8 cellular contexts compared by ENCODE assay signal in the genomic region with DNA sequence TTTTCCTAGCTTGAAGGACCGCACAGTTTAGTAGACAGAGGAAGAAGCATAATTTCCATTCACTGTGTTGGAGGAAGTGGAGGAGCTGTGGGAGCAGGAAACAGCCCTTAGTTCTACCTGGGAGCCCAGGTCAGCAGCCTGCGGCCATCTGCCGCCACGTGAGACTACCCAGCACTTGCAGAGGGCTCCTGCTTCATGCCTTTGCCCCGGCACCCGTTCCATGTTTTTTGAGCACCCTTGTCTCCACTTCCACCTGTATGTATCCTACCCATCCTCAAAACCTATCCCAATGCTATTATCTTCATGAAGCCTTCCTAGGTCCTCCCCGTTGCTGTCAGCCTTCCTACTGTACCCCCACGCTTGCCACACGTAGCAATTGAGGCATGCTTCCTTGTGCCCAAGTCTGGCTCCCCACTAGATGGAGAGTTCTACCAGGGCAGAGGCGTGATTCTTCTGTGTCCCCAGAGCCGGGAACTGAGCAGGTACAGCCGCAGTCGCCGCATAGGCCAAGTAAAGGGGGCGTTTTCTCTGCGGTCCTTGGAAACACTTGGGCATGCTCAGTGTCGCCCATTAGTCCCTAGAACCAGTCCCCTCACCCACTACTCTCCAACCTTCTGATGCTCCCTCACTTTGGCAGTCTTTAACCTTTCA. TPM values are rescaled to one million over a fixed set of nuclear protein-coding genes. Genes with fewer than 3 reads are reported as not detected.
DNase-seq lines count a peak whose midpoint lies in the region; ATAC-seq, FAIRE-seq and TF ChIP-seq lines count a peak whose summit lies in the region.

No MANE protein-coding gene starts in this region.

- peak; percentile 42 for ATAC-seq in activated CD4-positive, alpha-beta T cell treated with anti-CD3 and anti-CD28 coated beads for 36 hours
- ATAC-seq in HG02763 (IDR thresholded peaks at IDR 0.05; ENCODE audit: unreplicated experiment) (peak; percentile 6), PC-3 (peak; percentile 1; the same call in 1 of the 2 replicates)

- H3K36me3 Mint-ChIP-seq in activated CD4-positive, alpha-beta T cell treated with anti-CD3 and anti-CD28 coated beads for 36 hours (ENCODE audit: low read depth) = peaks cover 8% of the 10 kb centered on the region

- no peaks in the 10 kb centered on the region for H3K9me1 ChIP-seq in endothelial cell of umbilical vein (replicated peaks; ENCODE audit: control insufficient read depth, extremely low read depth, insufficient read depth, low read length)

- H3F3A ChIP-seq in PC-3 (ENCODE audit: low read length, unreplicated experiment) = peaks cover 3% of the 10 kb centered on the region
- no peaks in the 10 kb centered on the region for H3F3A ChIP-seq in neural cell (ENCODE audit: insufficient read depth, low read length, poor library complexity, severe bottlenecking)

- no peak for TF ChIP-seq EP300 in neural cell (conservative IDR thresholded peaks at IDR 0.05; ENCODE audit: poor library complexity, severe bottlenecking)

- H3K9me2 ChIP-seq in PC-3 (replicated peaks; ENCODE audit: low read length) (no peaks in the 10 kb centered on the region), neural cell (ENCODE audit: insufficient read depth, low read length) (no peaks in the 10 kb centered on the region)

- H3K4me1 Mint-ChIP-seq in activated CD4-positive, alpha-beta T cell treated with anti-CD3 and anti-CD28 coated beads for 36 hours = peaks cover 24% of the 10 kb centered on the region

- FAIRE-seq in endothelial cell of umbilical vein (lab: Jason Lieb, UNC) = no peak

- TF ChIP-seq RAD21 in neural cell (conservative IDR thresholded peaks at IDR 0.05) = peak; percentile 11

- no peaks in the 10 kb centered on the region for H4K20me1 ChIP-seq in PC-3 (ENCODE audit: low read length)
- no peaks in the 10 kb centered on the region for H4K20me1 ChIP-seq in endothelial cell of umbilical vein (replicated peaks; ENCODE audit: control insufficient read depth, extremely low read depth, insufficient read depth, low read length)
- no peaks in the 10 kb centered on the region for H4K20me1 ChIP-seq in neural cell (ENCODE audit: insufficient read depth)

- H3K27ac ChIP-seq in PC-3 (ENCODE audit: low read length) (peak overlapping the region; percentile 98), endothelial cell of umbilical vein (ENCODE audit: insufficient read depth, low read depth, low read length) (peak overlapping the region; percentile 24), neural cell (ENCODE audit: low read length) (peak overlapping the region; percentile 84)

- peak overlapping the region; percentile 88 for H3K4me3 Mint-ChIP-seq in activated CD4-positive, alpha-beta T cell treated with anti-CD3 and anti-CD28 coated beads for 36 hours

- H3K9ac ChIP-seq in PC-3 (ENCODE audit: low read length) (peak overlapping the region; percentile 98), endothelial cell of umbilical vein (replicated peaks; ENCODE audit: extremely low read depth, insufficient read depth, low read length) (peak overlapping the region; percentile 35), neural cell (ENCODE audit: low read length) (peak overlapping the region; percentile 90)

- H3K79me2 ChIP-seq in PC-3 (ENCODE audit: low read length) (peaks cover 24% of the 10 kb centered on the region), endothelial cell of umbilical vein (ENCODE audit: control insufficient read depth, insufficient read depth, low read length) (no peaks in the 10 kb centered on the region), neural cell (replicated peaks; ENCODE audit: insufficient read depth, low read length) (no peaks in the 10 kb centered on the region)

- peak overlapping the region; percentile 96 for H3K27ac Mint-ChIP-seq in activated CD4-positive, alpha-beta T cell treated with anti-CD3 and anti-CD28 coated beads for 36 hours

- H3K36me3 ChIP-seq in PC-3 (ENCODE audit: low read depth, low read length) (no peaks in the 10 kb centered on the region), endothelial cell of umbilical vein (ENCODE audit: control insufficient read depth in 2 of 2, extremely low read depth in 1 of 2, insufficient read depth in 2 of 2, low read length in 2 of 2) (no peaks in the 10 kb centered on the region), neural cell (ENCODE audit: insufficient read depth, low read length) (no peaks in the 10 kb centered on the region)

- POLR2A ChIA-PET in activated CD4-positive, alpha-beta T cell treated with anti-CD3 and anti-CD28 coated beads for 36 hours (lab: Charles Lee) = no interaction called here
- POLR2A ChIA-PET in PC-3 (lab: Charles Lee; ENCODE audit: unreplicated experiment) = no interaction called here
- POLR2A ChIA-PET in endothelial cell of umbilical vein (lab: Charles Lee) = no interaction called here

- dilution Hi-C loops in endothelial cell of umbilical vein (cut with MboI; ENCODE audit: extremely low pct_ligation_motif_present, low sequenced_read_pairs) = no loop called here

- no peak for DNase-seq in activated CD4-positive, alpha-beta T cell treated with anti-CD3 and anti-CD28 coated beads for 36 hours
- DNase-seq in activated CD4-positive, alpha-beta T cell treated with anti-CD3 and anti-CD28 coated beads, Interleukin-2, amount 50 U/mL, for 48 hours = no peak
- DNase-seq in PC-3 (no peak), endothelial cell of umbilical vein (ENCODE audit: low read depth, low spot score) (no peak), DMS 273 (lab: John Stamatoyannopoulos, UW; ENCODE audit: unreplicated experiment) (no peak)
- DNase-seq in stimulated activated CD4-positive, alpha-beta T cell treated with anti-CD3 and anti-CD28 coated beads, Interleukin-2, amount 100 ng/mL, for 48 hours = no peak

- TF ChIP-seq CTCF in PC-3 (conservative IDR thresholded peaks at IDR 0.05; ENCODE audit: low read depth, low read length) (no peak), endothelial cell of umbilical vein (IDR thresholded peaks at IDR 0.05; ENCODE audit: extremely low read depth in 1 of 2, insufficient read depth in 1 of 2, low read depth in 1 of 2, low read length in 2 of 2) (no peak), neural cell (IDR thresholded peaks at IDR 0.05; ENCODE audit: poor library complexity, severe bottlenecking) (no peak)

- intact Hi-C loops in activated CD4-positive, alpha-beta T cell treated with anti-CD3 and anti-CD28 coated beads for 36 hours (cut with DNase I, micrococcal nuclease) = no loop called here
- intact Hi-C loops in PC-3 (cut with micrococcal nuclease) (no loop called here), endothelial cell of umbilical vein (cut with micrococcal nuclease) (no loop called here)

- H2AFZ ChIP-seq in PC-3 (ENCODE audit: low read length) (peak overlapping the region; percentile 44), endothelial cell of umbilical vein (ENCODE audit: low read depth, low read length) (peak overlapping the region; percentile 99), neural cell (ENCODE audit: low read depth, low read length) (peak overlapping the region; percentile 91)

- H3K4me1 ChIP-seq in PC-3 (ENCODE audit: insufficient read depth, low read length) (peaks cover 60% of the 10 kb centered on the region), endothelial cell of umbilical vein (ENCODE audit: control insufficient read depth, extremely low read depth, insufficient read depth, low read length) (peaks cover 7% of the 10 kb centered on the region)

- no peaks in the 10 kb centered on the region for H3K9me3 Mint-ChIP-seq in activated CD4-positive, alpha-beta T cell treated with anti-CD3 and anti-CD28 coated beads for 36 hours (ENCODE audit: low read depth)

- H3K4me2 ChIP-seq in PC-3 (ENCODE audit: low read length) (peak overlapping the region; percentile 90), endothelial cell of umbilical vein (ENCODE audit: insufficient read depth, low read length) (peak overlapping the region; percentile 92), neural cell (ENCODE audit: low read length) (peak overlapping the region; percentile 99)

- H3K4me3 ChIP-seq in PC-3 (ENCODE audit: low read length) = peak overlapping the region; percentile 91
- H3K4me3 ChIP-seq in endothelial cell of umbilical vein (replicated peaks in 1 of 3; ENCODE audit: insufficient read depth in 1 of 3, low read depth in 1 of 3, low read length in 3 of 3) = peak overlapping the region; percentile 35 to 76 (median 67)
- H3K4me3 ChIP-seq in neural cell (ENCODE audit: low read length) = peak overlapping the region; percentile 99

- H3K9me3 ChIP-seq in PC-3 (ENCODE audit: low read length) = no peaks in the 10 kb centered on the region
- no peaks in the 10 kb centered on the region for H3K9me3 ChIP-seq in endothelial cell of umbilical vein (replicated peaks; ENCODE audit: control insufficient read depth, insufficient read depth, low read length)
- H3K9me3 ChIP-seq in neural cell (ENCODE audit: low read length) = no peaks in the 10 kb centered on the region

- TSS peak; percentile 63 for BruUV-seq in PC-3 (replicated peaks; lab: Mats Ljungman, UMichigan)
- BruUV-seq in endothelial cell of umbilical vein (replicated peaks; lab: Mats Ljungman, UMichigan) = no TSS peak

- H3K27me3 ChIP-seq in PC-3 (ENCODE audit: low read length) (no peaks in the 10 kb centered on the region), endothelial cell of umbilical vein (ENCODE audit: control insufficient read depth in 2 of 2, insufficient read depth in 2 of 2, low read length in 2 of 2) (no peaks in the 10 kb centered on the region), neural cell (ENCODE audit: insufficient read depth, low read depth, low read length) (no peaks in the 10 kb centered on the region)

- no peaks in the 10 kb centered on the region for H3K27me3 Mint-ChIP-seq in activated CD4-positive, alpha-beta T cell treated with anti-CD3 and anti-CD28 coated beads for 36 hours

- CTCF ChIA-PET in activated CD4-positive, alpha-beta T cell treated with anti-CD3 and anti-CD28 coated beads for 36 hours (lab: Charles Lee) = interaction anchor here (1.2 to 1.4 kb wide), 3 partner anchors 15 to 19 kb away, joined by 3 to 5 read pairs (median 4); no protein-coding TSS in a partner anchor
- CTCF ChIA-PET in PC-3 (lab: Charles Lee) (no interaction called here), endothelial cell of umbilical vein (lab: Charles Lee) (interaction anchor here (0.9 to 1.6 kb wide), 4 partner anchors 19 to 266 kb away, joined by 3 to 7 read pairs (median 4); no protein-coding TSS in a partner anchor)

- no peak for TF ChIP-seq POLR2A in endothelial cell of umbilical vein (IDR thresholded peaks at IDR 0.05; ENCODE audit: low read depth, low read length)

RNA-seq across cellular contexts. Expression of gene SLC6A9, which starts 1.9 kb away (rescaled TPM):
- total RNA-seq in activated CD4-positive, alpha-beta T cell treated with anti-CD3 and anti-CD28 coated beads for 36 hours = 10 to 100 TPM; 12.5 to 13.4 TPM
- total RNA-seq in PC-3 (2014; rRNA removed) (11.2 and 15.7 TPM in 2 replicates), endothelial cell of umbilical vein (1.3 and 1.5 TPM in 2 replicates)
- polyA plus RNA-seq in endothelial cell of umbilical vein (0.80 and 0.81 TPM in 2 replicates), neural cell (1.3 and 1.6 TPM in 2 replicates)
- polyA plus RNA-seq in endothelial cell of umbilical vein (2011; cell fraction: cytosol; rRNA removed) = 0.32 and 0.72 TPM in 2 replicates
- polyA plus RNA-seq in endothelial cell of umbilical vein (2011; cell fraction: nucleus; rRNA removed) = 0.97 and 1.1 TPM in 2 replicates
- polyA plus RNA-seq in endothelial cell of umbilical vein (2012) = 0.62 and 0.70 TPM in 2 replicates
- polyA minus RNA-seq in endothelial cell of umbilical vein (1.5 and 2.2 TPM in 2 replicates), neural cell (3.4 and 4.1 TPM in 2 replicates)
- 49.0 TPM for polyA minus RNA-seq in endothelial cell of umbilical vein (2011; cell fraction: cytosol; rRNA and poly(A)+ RNA removed)
- 0.58 and 1.3 TPM in 2 replicates for polyA minus RNA-seq in endothelial cell of umbilical vein (2011; cell fraction: nucleus; rRNA and poly(A)+ RNA removed)

RNA-seq across cellular contexts. Expression of gene CCDC24, which starts 38.0 kb away (rescaled TPM):
- 1 to 10 TPM; 1.2 to 2.0 TPM for total RNA-seq in activated CD4-positive, alpha-beta T cell treated with anti-CD3 and anti-CD28 coated beads for 36 hours
- total RNA-seq in PC-3 (2014; rRNA removed) = 10.1 and 21.9 TPM in 2 replicates
- total RNA-seq in endothelial cell of umbilical vein = 2.2 and 2.8 TPM in 2 replicates
- polyA plus RNA-seq in endothelial cell of umbilical vein = 3.1 and 3.4 TPM in 2 replicates
- polyA plus RNA-seq in endothelial cell of umbilical vein (2011; cell fraction: cytosol; rRNA removed) = 1.3 and 2.4 TPM in 2 replicates
- polyA plus RNA-seq in endothelial cell of umbilical vein (2011; cell fraction: nucleus; rRNA removed) = 4.5 and 6.8 TPM in 2 replicates
- 2.6 and 2.8 TPM in 2 replicates for polyA plus RNA-seq in endothelial cell of umbilical vein (2012)
- 0.45 and 0.46 TPM in 2 replicates for polyA minus RNA-seq in endothelial cell of umbilical vein
- polyA minus RNA-seq in endothelial cell of umbilical vein (2011; cell fraction: cytosol; rRNA and poly(A)+ RNA removed) = not detected
- polyA minus RNA-seq in endothelial cell of umbilical vein (2011; cell fraction: nucleus; rRNA and poly(A)+ RNA removed) = 0.63 and 1.7 TPM in 2 replicates
- 16.3 and 16.5 TPM in 2 replicates for polyA plus RNA-seq in neural cell
- 3.2 and 4.2 TPM in 2 replicates for polyA minus RNA-seq in neural cell

RNA-seq across cellular contexts. Expression of gene B4GALT2, which starts 50.4 kb away (rescaled TPM):
- total RNA-seq in activated CD4-positive, alpha-beta T cell treated with anti-CD3 and anti-CD28 coated beads for 36 hours = 10 to 100 TPM; 27.9 to 35.3 TPM
- total RNA-seq in PC-3 (2014; rRNA removed) (103 and 136 TPM in 2 replicates), endothelial cell of umbilical vein (77.7 and 80.0 TPM in 2 replicates)
- polyA plus RNA-seq in endothelial cell of umbilical vein (103 and 145 TPM in 2 replicates), neural cell (129 and 147 TPM in 2 replicates)
- 50.3 and 64.8 TPM in 2 replicates for polyA plus RNA-seq in endothelial cell of umbilical vein (2011; cell fraction: cytosol; rRNA removed)
- polyA plus RNA-seq in endothelial cell of umbilical vein (2011; cell fraction: nucleus; rRNA removed) = 26.6 and 28.8 TPM in 2 replicates
- 56.9 and 64.4 TPM in 2 replicates for polyA plus RNA-seq in endothelial cell of umbilical vein (2012)
- polyA minus RNA-seq in endothelial cell of umbilical vein (55.0 and 72.4 TPM in 2 replicates), neural cell (117 and 141 TPM in 2 replicates)
- 29.3 TPM for polyA minus RNA-seq in endothelial cell of umbilical vein (2011; cell fraction: cytosol; rRNA and poly(A)+ RNA removed)
- 14.2 and 20.9 TPM in 2 replicates for polyA minus RNA-seq in endothelial cell of umbilical vein (2011; cell fraction: nucleus; rRNA and poly(A)+ RNA removed)

RNA-seq across cellular contexts. Expression of gene ATP6V0B, which starts 54.6 kb away (rescaled TPM):
- total RNA-seq in activated CD4-positive, alpha-beta T cell treated with anti-CD3 and anti-CD28 coated beads for 36 hours = 10 to 100 TPM; 39.4 to 75.6 TPM
- 207 and 241 TPM in 2 replicates for total RNA-seq in PC-3 (2014; rRNA removed)
- 105 and 110 TPM in 2 replicates for total RNA-seq in endothelial cell of umbilical vein
- 325 and 372 TPM in 2 replicates for polyA plus RNA-seq in endothelial cell of umbilical vein
- polyA plus RNA-seq in endothelial cell of umbilical vein (2011; cell fraction: cytosol; rRNA removed) = 176 and 182 TPM in 2 replicates
- polyA plus RNA-seq in endothelial cell of umbilical vein (2011; cell fraction: nucleus; rRNA removed) = 135 and 137 TPM in 2 replicates
- 71.5 and 78.9 TPM in 2 replicates for polyA plus RNA-seq in endothelial cell of umbilical vein (2012)
- 110 and 148 TPM in 2 replicates for polyA minus RNA-seq in endothelial cell of umbilical vein
- polyA minus RNA-seq in endothelial cell of umbilical vein (2011; cell fraction: cytosol; rRNA and poly(A)+ RNA removed) = 104 TPM
- polyA minus RNA-seq in endothelial cell of umbilical vein (2011; cell fraction: nucleus; rRNA and poly(A)+ RNA removed) = 28.4 and 32.8 TPM in 2 replicates
- polyA plus RNA-seq in neural cell = 580 and 705 TPM in 2 replicates
- polyA minus RNA-seq in neural cell = 239 and 250 TPM in 2 replicates

RNA-seq across cellular contexts. Expression of gene DPH2, which starts 59.6 kb away (rescaled TPM):
- 10 to 100 TPM; 25.2 to 30.5 TPM for total RNA-seq in activated CD4-positive, alpha-beta T cell treated with anti-CD3 and anti-CD28 coated beads for 36 hours
- 46.3 and 59.0 TPM in 2 replicates for total RNA-seq in PC-3 (2014; rRNA removed)
- 26.6 and 28.1 TPM in 2 replicates for total RNA-seq in endothelial cell of umbilical vein
- polyA plus RNA-seq in endothelial cell of umbilical vein = 59.1 and 59.6 TPM in 2 replicates
- 34.0 and 36.6 TPM in 2 replicates for polyA plus RNA-seq in endothelial cell of umbilical vein (2011; cell fraction: cytosol; rRNA removed)
- 110 and 115 TPM in 2 replicates for polyA plus RNA-seq in endothelial cell of umbilical vein (2011; cell fraction: nucleus; rRNA removed)
- 19.2 and 24.4 TPM in 2 replicates for polyA plus RNA-seq in endothelial cell of umbilical vein (2012)
- 36.3 and 47.4 TPM in 2 replicates for polyA minus RNA-seq in endothelial cell of umbilical vein
- polyA minus RNA-seq in endothelial cell of umbilical vein (2011; cell fraction: cytosol; rRNA and poly(A)+ RNA removed) = 31.5 TPM
- 28.1 and 35.4 TPM in 2 replicates for polyA minus RNA-seq in endothelial cell of umbilical vein (2011; cell fraction: nucleus; rRNA and poly(A)+ RNA removed)
- polyA plus RNA-seq in neural cell = 26.0 and 29.2 TPM in 2 replicates
- polyA minus RNA-seq in neural cell = 13.1 and 16.3 TPM in 2 replicates

Comparison
In these comparisons a context has a peak if more than half of its experiments do, and no peak if none do; other contexts are left out.
1. H2AFZ ChIP-seq: peak in every context shown above with its lines; median percentile 99 in endothelial cell of umbilical vein; 91 in neural cell; 44 in PC-3.
2. H3K27ac ChIP-seq: peak in every context shown above with its lines; median percentile 98 in PC-3; 84 in neural cell; 24 in endothelial cell of umbilical vein.
3. H3K9ac ChIP-seq: peak in every context shown above with its lines; median percentile 98 in PC-3; 90 in neural cell; 35 in endothelial cell of umbilical vein.